ENCODE assay signal across 20 cellular contexts in the genomic region with DNA sequence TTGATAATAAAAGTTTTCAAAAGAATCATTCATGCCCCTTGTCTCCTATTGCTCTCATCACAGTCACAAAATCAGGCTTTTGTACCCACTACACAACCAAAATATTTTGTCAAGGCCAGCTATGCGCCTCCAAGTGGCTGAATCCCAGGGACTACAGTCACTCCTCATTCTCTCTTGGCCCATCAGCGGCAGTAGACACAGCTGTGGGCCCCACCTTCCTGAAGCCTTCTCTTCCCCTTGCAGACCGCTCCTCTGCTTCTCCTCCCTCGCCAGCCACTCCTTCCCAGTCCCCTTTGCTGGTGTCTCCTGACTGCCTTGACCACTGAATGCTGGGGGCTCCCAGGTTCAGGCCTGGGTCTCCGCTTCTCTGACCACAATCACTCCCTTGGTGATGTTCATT.
"Had no signal": no experiment of that assay in that cellular context is flagged by ENCODE, and none has a peak within 500 bp of the region (broad histone marks: within the 10 kb centered on the region; RNA-seq: fewer than 3 reads in every experiment).

No MANE protein-coding gene starts in this region.

- H3K27ac ChIP-seq: upper lobe of left lung had no signal

- H3K27ac Mint-ChIP-seq: activated CD4-positive, alpha-beta memory T cell treated with anti-CD3 and anti-CD28 coated beads for 36 hours; activated naive CD8-positive, alpha-beta T cell treated with anti-CD3 and anti-CD28 coated beads, Interleukin-2, amount 10 ng/mL, durations not matched to agents 7 days and 5 days; natural killer cell treated with Interleukin-12 subunit alpha and Interleukin-12 subunit beta and Interleukin-15 and Interleukin-18, amount 100 ng/mL, for 72 hours; stimulated activated memory B cell treated with anti-CD40 and anti-IgM and Interleukin-4, amounts not matched to agents 10 μg/mL and 1 μg/mL and 100 μg/mL, for 72 hours had no signal

- H3K27me3 ChIP-seq: breast epithelium, upper lobe of left lung had no signal

- H3K4me1 ChIP-seq: breast epithelium had no signal

- H3K4me3 ChIP-seq: breast epithelium, heart left ventricle, upper lobe of left lung had no signal

- DNase-seq: activated CD4-positive, alpha-beta memory T cell treated with anti-CD3 and anti-CD28 coated beads for 36 hours; activated CD4-positive, alpha-beta T cell treated with anti-CD3 and anti-CD28 coated beads for 48 hours; activated CD4-positive, CD25-positive, alpha-beta regulatory T cell; activated naive CD4-positive, alpha-beta T cell treated with Interleukin-2 at 50 U/mL for 16 hours; activated naive CD8-positive, alpha-beta T cell treated with anti-CD3 and anti-CD28 coated beads, Interleukin-2, amount 10 ng/mL, durations not matched to agents 7 days and 5 days; activated T-cell treated with anti-CD3 and anti-CD28 coated beads, Interleukin-2, amount 50 U/mL, for 48 hours; amniotic stem cell; cerebellar nuclear complex; cortex of kidney; heart left ventricle; left ventricle myocardium superior; mammary epithelial cell; small intestine; stimulated activated CD4-positive, alpha-beta T cell treated with anti-CD3 and anti-CD28 coated beads, Interleukin-2, amount 100 ng/mL, for 24 hours; upper lobe of left lung had no signal

- ATAC-seq: heart left ventricle; left ventricle myocardium superior; natural killer cell treated with Interleukin-12 subunit alpha and Interleukin-12 subunit beta and Interleukin-15 and Interleukin-18, amount 100 ng/mL, for 72 hours; sciatic nerve; stimulated activated memory B cell treated with anti-CD40 and anti-IgM and Interleukin-4, amounts not matched to agents 10 μg/mL and 1 μg/mL and 100 μg/mL, for 72 hours had no signal

- H3K36me3 ChIP-seq: breast epithelium, heart left ventricle, upper lobe of left lung had no signal

- H3K4me3 Mint-ChIP-seq: activated CD4-positive, alpha-beta memory T cell treated with anti-CD3 and anti-CD28 coated beads for 36 hours; activated naive CD8-positive, alpha-beta T cell treated with anti-CD3 and anti-CD28 coated beads, Interleukin-2, amount 10 ng/mL, durations not matched to agents 7 days and 5 days; natural killer cell treated with Interleukin-12 subunit alpha and Interleukin-12 subunit beta and Interleukin-15 and Interleukin-18, amount 100 ng/mL, for 72 hours; stimulated activated memory B cell treated with anti-CD40 and anti-IgM and Interleukin-4, amounts not matched to agents 10 μg/mL and 1 μg/mL and 100 μg/mL, for 72 hours had no signal

- H3K4me1 Mint-ChIP-seq: stimulated activated memory B cell treated with anti-CD40 and anti-IgM and Interleukin-4, amounts not matched to agents 10 μg/mL and 1 μg/mL and 100 μg/mL, for 72 hours had no signal

- FAIRE-seq: islet of Langerhans, small intestine had no signal
